8 cellular contexts compared by ENCODE assay signal in genomic region chrX:134026732-134027311, GRCh38. TPM values are rescaled to one million over a fixed set of nuclear protein-coding genes. Genes with fewer than 3 reads are reported as not detected.
DNase-seq lines count a peak whose midpoint lies in the region; ATAC-seq, FAIRE-seq and TF ChIP-seq lines count a peak whose summit lies in the region.

No MANE protein-coding gene starts in this region.

- H3K4me3 ChIP-seq in K562: no peak overlapping the region
- H3K4me3 ChIP-seq in iPS-18c (ENCODE audit: insufficient read depth, low read depth, low read length): peak overlapping the region; percentile 5; the same call in 1 of the 2 replicates

- no peaks in the 10 kb centered on the region for H3K4me1 ChIP-seq in K562 (replicated peaks in 1 of 2; ENCODE audit: control insufficient read depth in 2 of 2, insufficient read depth in 2 of 2, low read length in 2 of 2)

- 7% methylated on average over 10 of the region's 10 CpGs for WGBS in K562 (ENCODE audit: insufficient coverage, low coverage, missing lambda C conversion rate)

- in situ Hi-C loops in K562 (cut with MboI): no loop called here

- no peaks in the 10 kb centered on the region for H3K36me3 ChIP-seq in K562 (ENCODE audit: control insufficient read depth, insufficient read depth, low read length)

- H2AFZ ChIP-seq in K562 (ENCODE audit: low read depth, low read length): no peak overlapping the region

- H3K27ac ChIP-seq in K562 (ENCODE audit: extremely low read depth, low read depth, low read length): no peak overlapping the region

- no peaks in the 10 kb centered on the region for H3K9me3 ChIP-seq in K562 (replicated peaks; ENCODE audit: control insufficient read depth, insufficient read depth, low read depth, low read length)
- peaks cover 4% of the 10 kb centered on the region for H3K9me3 ChIP-seq in iPS-18c (ENCODE audit: control insufficient read depth, insufficient read depth, low read length)

- H3K4me2 ChIP-seq in K562 (ENCODE audit: insufficient read depth, low read length): no peak overlapping the region

- peak in 1 of 2 experiments; percentile 34; a peak in 2 of 4 replicates for TF ChIP-seq RAD21 in K562 (CRISPR knock-in tag; conservative IDR thresholded peaks at IDR 0.05 in 1 of 2, IDR thresholded peaks at IDR 0.05 in 1 of 2)

- H3K27me3 ChIP-seq in K562 (ENCODE audit: control insufficient read depth in 2 of 2, insufficient read depth in 2 of 2, low read length in 2 of 2): no peaks in the 10 kb centered on the region; a peak in 1 of 5 replicates

- peak; percentile 31 to 38 (median 37); a peak in 5 of 6 replicates for TF ChIP-seq CTCF in K562 (IDR thresholded peaks at IDR 0.05 in 2 of 3, conservative IDR thresholded peaks at IDR 0.05 in 1 of 3; ENCODE audit: insufficient read depth in 2 of 3, low read depth in 1 of 3, low read length in 3 of 3)

- H3K79me2 ChIP-seq in K562 (ENCODE audit: control insufficient read depth, insufficient read depth, low read length): no peaks in the 10 kb centered on the region

- H3K9me1 ChIP-seq in K562 (ENCODE audit: control insufficient read depth, insufficient read depth, low read length): no peaks in the 10 kb centered on the region

- DNase-seq in A172 (ENCODE audit: low spot score) (peak; percentile 0), GM04503 (ENCODE audit: low read depth) (peak; percentile 3), NCI-H510A treated with DMSO at 0.1 percent for 48 hours (lab: John Stamatoyannopoulos, UW) (peak; percentile 47), K562 (ENCODE audit: extremely low read depth in 1 of 4, low spot score in 3 of 4) (peak; percentile 9 to 25 (median 12))
- DNase-seq in stimulated activated CD4-positive, alpha-beta T cell treated with anti-CD3 and anti-CD28 coated beads, Interleukin-4, amount 100 ng/mL, for 1 hour: peak; percentile 2
- no peak for DNase-seq in NK-92 treated with Interleukin-12 subunit alpha and Interleukin-12 subunit beta, amount 100 ng/mL, for 24 hours (lab: John Stamatoyannopoulos, UW)

- intact Hi-C loops in K562 (cut with micrococcal nuclease): loop anchor here (2.0 kb wide), 1 partner anchor 234 kb away; no protein-coding TSS in a partner anchor

- TF ChIP-seq POLR2A in K562 (conservative IDR thresholded peaks at IDR 0.05): no peak

- TF ChIP-seq EP300 in K562 (IDR thresholded peaks at IDR 0.05; ENCODE audit: low read length): no peak

- CTCF ChIA-PET in K562 (lab: Yijun Ruan, JAX; ENCODE audit: low intra/inter-chr PET ratio): no interaction called here

- POLR2A ChIA-PET in K562 (lab: Yijun Ruan, JAX): no interaction called here

- ATAC-seq in K562: peak; percentile 76
- ATAC-seq in HG02763 (IDR thresholded peaks at IDR 0.05; ENCODE audit: unreplicated experiment): no peak

- peak; percentile 44 for FAIRE-seq in K562 (lab: Jason Lieb, UNC)

- no TSS peak for BruUV-seq in K562 (replicated peaks; lab: Mats Ljungman, UMichigan)

- no peaks in the 10 kb centered on the region; the same call in 1 of the 2 replicates for H4K20me1 ChIP-seq in K562 (replicated peaks; ENCODE audit: control insufficient read depth, insufficient read depth, low read length)

- H3K9ac ChIP-seq in K562 (ENCODE audit: insufficient read depth in 1 of 2, low read depth in 2 of 2, low read length in 2 of 2): no peak overlapping the region

TF ChIP-seq in K562, 482 proteins besides CTCF, POLR2A, EP300 and RAD21:
- TF ChIP-seq CEBPB (tag; IDR thresholded peaks at IDR 0.05): peak; percentile 71
- TF ChIP-seq ZBTB11 (CRISPR knock-in tag; IDR thresholded peaks at IDR 0.05): no peak

RNA-seq across cellular contexts. Expression of gene GPC3, which starts 41.4 kb away (rescaled TPM):
- total RNA-seq in A172 (2014; rRNA removed; shearing (Covaris generic)): not detected in 2 replicates
- total RNA-seq in K562 (2011; cell fraction: chromatin; rRNA removed; ENCODE audit: low replicate concordance): not detected in 2 replicates
- total RNA-seq in K562 (2011; cell fraction: nucleolus; rRNA removed): not detected in 2 replicates
- total RNA-seq in K562 (2011; cell fraction: nucleoplasm; rRNA removed): not detected in 2 replicates
- total RNA-seq in K562 (2014; rRNA removed): not detected in 2 replicates
- not detected in 2 replicates for total RNA-seq in K562 (2014; rRNA removed; fragmentation: Illumina TruSeq; extraction: Trizol)
- total RNA-seq in K562 (2015; rRNA removed; fragmentation: Illumina TruSeq; extraction: Trizol): not detected in 2 replicates
- 0.42 and 0.81 TPM in 2 replicates for total RNA-seq in K562 (2021)
- polyA plus RNA-seq in K562 (2011; rRNA removed): not detected in 2 replicates
- polyA plus RNA-seq in K562 (2011; cell fraction: cytosol; rRNA removed): not detected in 2 replicates
- not detected in 2 replicates for polyA plus RNA-seq in K562 (2011; cell fraction: nucleus; rRNA removed)
- not detected in 2 replicates for polyA plus RNA-seq in K562 (2012)
- polyA plus RNA-seq in K562 (2014; fragmentation: Illumina TruSeq; extraction: Trizol): not detected in 2 replicates
- polyA plus RNA-seq in K562 (2014; fragmentation: Nextera tagmentation; extraction: Ambion mirVana): not detected
- polyA plus RNA-seq in K562 (2014; rRNA removed): not detected in 2 replicates
- not detected in 2 replicates for polyA minus RNA-seq in K562 (2011; rRNA and poly(A)+ RNA removed)
- 5.2 TPM in 1 of 2 replicates, not detected in the other for polyA minus RNA-seq in K562 (2011; cell fraction: cytosol; rRNA and poly(A)+ RNA removed)
- polyA minus RNA-seq in K562 (2011; cell fraction: nucleus; rRNA and poly(A)+ RNA removed): not detected in 2 replicates
